36 cellular contexts compared by ENCODE assay signal in genomic region chr7:152649220-152649619, GRCh38.
"Had no signal": no experiment of that assay in that cellular context is flagged by ENCODE, and none has a peak within 500 bp of the region (broad histone marks: within the 10 kb centered on the region; RNA-seq: fewer than 3 reads in every experiment).

No MANE protein-coding gene starts in this region.

- H3K27ac Mint-ChIP-seq: activated B cell treated with CpG ODN at 0.5 μM for 24 hours; activated CD4-positive, alpha-beta memory T cell treated with anti-CD3 and anti-CD28 coated beads for 36 hours; activated CD4-positive, alpha-beta T cell treated with anti-CD3 and anti-CD28 coated beads, Interleukin-2, amount 10 ng/mL, durations not matched to agents 24 days and 14 days; activated CD8-positive, alpha-beta T cell treated with anti-CD3 and anti-CD28 coated beads for 36 hours; activated naive CD4-positive, alpha-beta T cell treated with anti-CD3 and anti-CD28 coated beads for 36 hours; activated naive CD4-positive, alpha-beta T cell treated with anti-CD3 and anti-CD28 coated beads, Interleukin-2, amount 50 U/mL, for 72 hours; activated naive CD8-positive, alpha-beta T cell treated with anti-CD3 and anti-CD28 coated beads for 36 hours; activated T-cell treated with anti-CD3 and anti-CD28 coated beads, Interleukin-2, amount 50 U/mL, for 72 hours; activated T-helper 1 cell treated with anti-CD3 and anti-CD28 coated beads, Interleukin-12 subunit alpha, Interleukin-12 subunit beta, Interleukin-2, Interleukin-4 antibody, amounts not matched to agents 30 ng/mL and 10 ng/mL and 1 ng/mL, durations not matched to agents 14 hours and 24 hours and 36 hours; activated T-helper 17 cell treated with anti-CD3 and anti-CD28 coated beads, Interleukin-2, amount 50 U/mL, for 72 hours; T-helper 1 cell treated with Interleukin-12 subunit alpha and Interleukin-12 subunit beta and Interleukin-4 antibody, amounts not matched to agents 30 μg/mL and 1 μg/mL, for 36 hours; T-helper 2 cell treated with Interferon-gamma antibody and Interleukin-4, amounts not matched to agents 5 μg/mL and 100 μg/mL, for 36 hours had no signal

- H3K9me3 Mint-ChIP-seq: activated CD4-positive, alpha-beta memory T cell treated with anti-CD3 and anti-CD28 coated beads for 36 hours had no signal

- H3K27me3 ChIP-seq: adrenal gland, body of pancreas, brain microvascular endothelial cell, breast epithelium had no signal

- H3K36me3 ChIP-seq: adrenal gland, brain microvascular endothelial cell, breast epithelium had no signal

- H3K4me3 ChIP-seq: adrenal gland, body of pancreas, breast epithelium had no signal

- H3K4me3 Mint-ChIP-seq: activated B cell treated with CpG ODN at 0.5 μM for 24 hours; activated CD4-positive, alpha-beta memory T cell treated with anti-CD3 and anti-CD28 coated beads for 36 hours; activated CD4-positive, alpha-beta T cell treated with anti-CD3 and anti-CD28 coated beads, Interleukin-2, amount 10 ng/mL, durations not matched to agents 24 days and 14 days; activated CD8-positive, alpha-beta T cell treated with anti-CD3 and anti-CD28 coated beads for 36 hours; activated naive CD4-positive, alpha-beta T cell treated with anti-CD3 and anti-CD28 coated beads for 36 hours; activated naive CD8-positive, alpha-beta T cell treated with anti-CD3 and anti-CD28 coated beads for 36 hours; activated T-cell treated with anti-CD3 and anti-CD28 coated beads, Interleukin-2, amount 50 U/mL, for 4 hours; activated T-cell treated with anti-CD3 and anti-CD28 coated beads, Interleukin-2, amount 50 U/mL, for 72 hours; activated T-helper 1 cell treated with anti-CD3 and anti-CD28 coated beads, Interleukin-12 subunit alpha, Interleukin-12 subunit beta, Interleukin-2, Interleukin-4 antibody, amounts not matched to agents 30 ng/mL and 10 ng/mL and 1 ng/mL, durations not matched to agents 14 hours and 24 hours and 36 hours; activated T-helper 17 cell treated with anti-CD3 and anti-CD28 coated beads, Interleukin-2, amount 50 U/mL, for 72 hours; T-helper 1 cell treated with Interleukin-12 subunit alpha and Interleukin-12 subunit beta and Interleukin-4 antibody, amounts not matched to agents 30 μg/mL and 1 μg/mL, for 36 hours; T-helper 2 cell treated with Interferon-gamma antibody and Interleukin-4, amounts not matched to agents 5 μg/mL and 100 μg/mL, for 36 hours had no signal

- H3K4me1 Mint-ChIP-seq: activated B cell treated with CpG ODN at 0.5 μM for 24 hours; activated naive CD8-positive, alpha-beta T cell treated with anti-CD3 and anti-CD28 coated beads for 36 hours; activated T-helper 17 cell treated with anti-CD3 and anti-CD28 coated beads, Interleukin-2, amount 50 U/mL, for 72 hours had no signal

- H3K9me3 ChIP-seq: adrenal gland, body of pancreas, breast epithelium had no signal

- FAIRE-seq: astrocyte, TTC549 had no signal

- H3K27ac ChIP-seq: adrenal gland, body of pancreas, brain microvascular endothelial cell, breast epithelium, VCaP had no signal

- H3K27me3 Mint-ChIP-seq: activated B cell treated with CpG ODN at 0.5 μM for 24 hours; activated CD4-positive, alpha-beta memory T cell treated with anti-CD3 and anti-CD28 coated beads for 36 hours; activated CD4-positive, alpha-beta T cell treated with anti-CD3 and anti-CD28 coated beads, Interleukin-2, amount 10 ng/mL, durations not matched to agents 24 days and 14 days; activated CD8-positive, alpha-beta T cell treated with anti-CD3 and anti-CD28 coated beads for 36 hours; activated naive CD8-positive, alpha-beta T cell treated with anti-CD3 and anti-CD28 coated beads for 36 hours; activated T-helper 17 cell treated with anti-CD3 and anti-CD28 coated beads, Interleukin-2, amount 50 U/mL, for 72 hours had no signal

- DNase-seq: activated B cell treated with CpG ODN at 0.5 μM for 24 hours; activated CD4-positive, alpha-beta memory T cell treated with anti-CD3 and anti-CD28 coated beads for 36 hours; activated CD4-positive, alpha-beta T cell treated with anti-CD3 and anti-CD28 coated beads for 4 hours; activated CD4-positive, alpha-beta T cell treated with anti-CD3 and anti-CD28 coated beads, Interleukin-2, amount 50 U/mL, for 1 hour; activated CD4-positive, alpha-beta T cell treated with anti-CD3 and anti-CD28 coated beads, Interleukin-2, amount 50 U/mL, for 4 hours; activated CD4-positive, CD25-positive, alpha-beta regulatory T cell treated with anti-CD3 and anti-CD28 coated beads, Interleukin-2, amount 50 U/mL, for 72 hours; activated CD8-positive, alpha-beta memory T cell treated with anti-CD3 and anti-CD28 coated beads, Interleukin-2, amount 50 U/mL, for 4 hours; activated CD8-positive, alpha-beta T cell treated with anti-CD3 and anti-CD28 coated beads for 36 hours; activated effector memory CD4-positive, alpha-beta T cell treated with anti-CD3 and anti-CD28 coated beads, Interleukin-2, amount 50 U/mL, for 16 hours; activated gamma-delta T cell treated with Interleukin-2 at 50 U/mL for 16 hours; activated naive CD4-positive, alpha-beta T cell; activated naive CD4-positive, alpha-beta T cell treated with anti-CD3 and anti-CD28 coated beads for 36 hours; activated naive CD4-positive, alpha-beta T cell treated with anti-CD3 and anti-CD28 coated beads, Interleukin-2, amount 50 U/mL, for 16 hours; activated naive CD8-positive, alpha-beta T cell treated with anti-CD3 and anti-CD28 coated beads for 36 hours; activated T-cell treated with anti-CD3 and anti-CD28 coated beads for 4 hours; activated T-cell treated with anti-CD3 and anti-CD28 coated beads, Interleukin-2, amount 50 U/mL, for 1 hour; activated T-cell treated with anti-CD3 and anti-CD28 coated beads, Interleukin-2, amount 50 U/mL, for 4 hours; activated T-cell treated with anti-CD3 and anti-CD28 coated beads, Interleukin-2, amount 50 U/mL, for 72 hours; adrenal gland; amniotic stem cell; aorta; body of pancreas; brain microvascular endothelial cell; central memory CD4-positive, alpha-beta T cell; T-helper 2 cell; T-helper 9 cell had no signal

- H3K4me1 ChIP-seq: adrenal gland, body of pancreas, breast epithelium had no signal

- ATAC-seq: activated CD8-positive, alpha-beta T cell treated with anti-CD3 and anti-CD28 coated beads for 36 hours; activated naive CD4-positive, alpha-beta T cell treated with anti-CD3 and anti-CD28 coated beads, Interleukin-2, amount 50 U/mL, for 72 hours; activated T-cell treated with anti-CD3 and anti-CD28 coated beads, Interleukin-2, amount 50 U/mL, for 4 hours; activated T-cell treated with anti-CD3 and anti-CD28 coated beads, Interleukin-2, amount 50 U/mL, for 72 hours; activated T-helper 17 cell treated with anti-CD3 and anti-CD28 coated beads, Interleukin-2, amount 50 U/mL, for 72 hours; body of pancreas had no signal
